Comparison of ENCODE assay signal across 10 cellular contexts in genomic region chr9:105510024-105510423, GRCh38. TPM values are rescaled to one million over a fixed set of nuclear protein-coding genes. Genes with fewer than 3 reads are reported as not detected.
DNase-seq lines count a peak whose midpoint lies in the region; FAIRE-seq and TF ChIP-seq lines count a peak whose summit lies in the region.
"Had no signal": no experiment of that assay in that cellular context is flagged by ENCODE, and none has a peak within 500 bp of the region (broad histone marks: within the 10 kb centered on the region; RNA-seq: fewer than 3 reads in every experiment).

No MANE protein-coding gene starts in this region.

- WGBS in GM23248 (ENCODE audit: low coverage in 1 of 2, low lambda C conversion rate in 2 of 2, missing lambda C conversion rate in 2 of 2), 2 experiments: 25 to 28% methylated on average over 1 of the region's 1 CpG

- no peaks in the 10 kb centered on the region for H3K9me2 ChIP-seq in GM23248 (ENCODE audit: insufficient read depth)

- no peaks in the 10 kb centered on the region for H3K36me3 Mint-ChIP-seq in Calu3 (ENCODE audit: insufficient read depth, unreplicated experiment)

- dilution Hi-C loops in keratinocyte (cut with MboI; ENCODE audit: extremely low pct_ligation_motif_present, low sequenced_read_pairs): no loop called here

- peaks cover 32% of the 10 kb centered on the region for H3F3A ChIP-seq in GM23248 (ENCODE audit: insufficient read depth)

- peaks cover 8% of the 10 kb centered on the region for H3K79me2 ChIP-seq in GM23248 (ENCODE audit: insufficient read depth)
- no peaks in the 10 kb centered on the region for H3K79me2 ChIP-seq in keratinocyte (ENCODE audit: control insufficient read depth, insufficient read depth, low read length)

- FAIRE-seq in keratinocyte (lab: Jason Lieb, UNC) (peak; percentile 29), urothelium cell line (lab: Jason Lieb, UNC) (no peak), kidney (lab: Jason Lieb, UNC) (no peak)

- H3K27ac ChIP-seq in GM23248 (peak overlapping the region; percentile 47), keratinocyte (ENCODE audit: control insufficient read depth, insufficient read depth, low read length) (peak overlapping the region; percentile 32), kidney (ENCODE audit: low read depth in 2 of 2, low read length in 2 of 2) (no peak overlapping the region)
- H3K27ac ChIP-seq: left ventricle myocardium inferior had no signal

- H3K27me3 ChIP-seq in GM23248 (replicated peaks; ENCODE audit: insufficient read depth): no peaks in the 10 kb centered on the region
- H3K27me3 ChIP-seq in keratinocyte (ENCODE audit: control insufficient read depth, extremely low read depth, insufficient read depth, low read length): no peaks in the 10 kb centered on the region

- in situ Hi-C loops in GM13977 (cut with MboI; ENCODE audit: low pct_unique_long_range_greater_than_20kb, low sequenced_read_pairs, unreplicated experiment) (no loop called here), GM23248 (cut with MboI) (no loop called here)

- H4K20me1 ChIP-seq in GM23248 (ENCODE audit: insufficient read depth): no peaks in the 10 kb centered on the region; the same call in 1 of the 2 replicates
- H4K20me1 ChIP-seq in keratinocyte (ENCODE audit: control insufficient read depth, extremely low read depth, insufficient read depth, low read length): no peaks in the 10 kb centered on the region

- H3K4me1 Mint-ChIP-seq in Calu3 (ENCODE audit: low read depth, unreplicated experiment): no peaks in the 10 kb centered on the region

- CTCF ChIA-PET in Calu3 (lab: Charles Lee): no interaction called here

- H3K9me3 ChIP-seq in GM23248 (ENCODE audit: low read depth): no peaks in the 10 kb centered on the region
- H3K9me3 ChIP-seq in keratinocyte (ENCODE audit: control insufficient read depth, low read depth, low read length): no peaks in the 10 kb centered on the region
- H3K9me3 ChIP-seq in kidney (ENCODE audit: control insufficient read depth in 1 of 2, low read length in 2 of 2): no peaks in the 10 kb centered on the region
- H3K9me3 ChIP-seq: left ventricle myocardium inferior had no signal

- DNase-seq in GM13977 (ENCODE audit: low spot score) (peak; percentile 39), GM23248 (peak; percentile 80), HPDE6-E6E7 (ENCODE audit: extremely low spot score) (peak; percentile 9), keratinocyte (ENCODE audit: low read depth, low spot score) (no peak), Calu3 (no peak), urothelium cell line (ENCODE audit: low spot score) (no peak), kidney (no peak)
- DNase-seq in stimulated activated CD4-positive, alpha-beta T cell treated with anti-CD3 and anti-CD28 coated beads, Interleukin-2, amount 100 ng/mL, for 48 hours: no peak
- DNase-seq: anterior cingulate cortex, left ventricle myocardium inferior had no signal

- H3K4me3 ChIP-seq in GM23248 (no peak overlapping the region), keratinocyte (ENCODE audit: control insufficient read depth in 2 of 3, extremely low read depth in 1 of 3, insufficient read depth in 2 of 3, low read depth in 1 of 3, low read length in 3 of 3) (no peak overlapping the region), kidney (ENCODE audit: low read length in 2 of 2) (no peak overlapping the region)
- H3K4me3 ChIP-seq: left ventricle myocardium inferior had no signal

- peaks cover 3% of the 10 kb centered on the region for H3K9me3 Mint-ChIP-seq in Calu3 (ENCODE audit: low read depth, unreplicated experiment)

- H3K36me3 ChIP-seq in GM23248 (ENCODE audit: low read depth) (peaks cover 17% of the 10 kb centered on the region), keratinocyte (ENCODE audit: control insufficient read depth in 2 of 2, extremely low read depth in 1 of 2, insufficient read depth in 2 of 2, low read length in 2 of 2) (peaks cover 0 to 5% of the 10 kb centered on the region in 2 experiments), kidney (ENCODE audit: control insufficient read depth in 1 of 2, insufficient read depth in 2 of 2, low read length in 2 of 2) (peaks cover 0 to 3% of the 10 kb centered on the region in 2 donors)

- H3K4me1 ChIP-seq in GM23248 (ENCODE audit: insufficient read depth): peaks cover 25% of the 10 kb centered on the region
- peaks cover 8% of the 10 kb centered on the region for H3K4me1 ChIP-seq in keratinocyte (ENCODE audit: control insufficient read depth, extremely low read depth, insufficient read depth, low read length)
- no peaks in the 10 kb centered on the region for H3K4me1 ChIP-seq in kidney (ENCODE audit: control insufficient read depth in 1 of 2, insufficient read depth in 1 of 2, low read depth in 1 of 2, low read length in 2 of 2)
- H3K4me1 ChIP-seq: left ventricle myocardium inferior had no signal

- no peak overlapping the region for H3K4me3 Mint-ChIP-seq in Calu3 (ENCODE audit: low read depth, unreplicated experiment)

- no peak overlapping the region for H2AFZ ChIP-seq in GM23248
- H2AFZ ChIP-seq in keratinocyte (ENCODE audit: control insufficient read depth, low read length): no peak overlapping the region

- H3K9ac ChIP-seq in GM23248 (no peak overlapping the region), keratinocyte (ENCODE audit: control insufficient read depth, extremely low read depth, insufficient read depth, low read length) (no peak overlapping the region), kidney (ENCODE audit: low read length in 2 of 2) (no peak overlapping the region)

- no peaks in the 10 kb centered on the region for H3K9me1 ChIP-seq in keratinocyte (ENCODE audit: control insufficient read depth, extremely low read depth, insufficient read depth, low read length)

- no peak overlapping the region for H3K27ac Mint-ChIP-seq in Calu3 (ENCODE audit: unreplicated experiment)

- intact Hi-C loops in Calu3 (cut with micrococcal nuclease; ENCODE audit: unreplicated experiment) (no loop called here), kidney (cut with DNase I) (no loop called here)

- H3K27me3 Mint-ChIP-seq in Calu3 (ENCODE audit: unreplicated experiment): no peaks in the 10 kb centered on the region

- BruUV-seq in Calu3 (replicated peaks; lab: Mats Ljungman, UMichigan): no TSS peak

- TF ChIP-seq CTCF in GM13977 (IDR thresholded peaks at IDR 0.05; ENCODE audit: extremely low read depth, insufficient read depth, missing control alignments) (no peak), keratinocyte (optimal IDR thresholded peaks at IDR 0.05 in 1 of 3, IDR thresholded peaks at IDR 0.05 in 1 of 3, conservative IDR thresholded peaks at IDR 0.05 in 1 of 3; ENCODE audit: extremely low read depth in 1 of 3, insufficient read depth in 2 of 3, low read length in 3 of 3) (no peak), Calu3 (IDR thresholded peaks at IDR 0.05; ENCODE audit: unreplicated experiment) (no peak), kidney (IDR thresholded peaks at IDR 0.05; ENCODE audit: borderline replicate concordance, extremely low read depth, insufficient read depth) (no peak)

- H3K4me2 ChIP-seq in GM23248 (ENCODE audit: unreplicated experiment) (peak overlapping the region; percentile 18), keratinocyte (ENCODE audit: control insufficient read depth, extremely low read depth, insufficient read depth, low read depth, low read length) (no peak overlapping the region)

RNA-seq across cellular contexts. Expression of gene FKTN, which starts 47.9 kb away (rescaled TPM):
- 16.9 and 40.7 TPM in 2 replicates for total RNA-seq in GM23248 (2014; rRNA removed; shearing (Covaris generic))
- polyA plus RNA-seq in GM23248 (2016; fragmentation: Nextera tagmentation; extraction: Ambion mirVana) (13.9 TPM in 2 replicates), keratinocyte (11.0 to 15.9 TPM (median 13.1 TPM) in 3 replicates), kidney (ENCODE audit: insufficient read depth, low read depth, low replicate concordance) (5.9 TPM)
- polyA plus RNA-seq in keratinocyte (2011; ENCODE audit: low read depth): 18.0 TPM
- polyA plus RNA-seq in keratinocyte (2011; cell fraction: cytosol; rRNA removed): 5.2 and 12.0 TPM in 2 replicates
- polyA plus RNA-seq in keratinocyte (2011; cell fraction: nucleus; rRNA removed): 19.5 and 20.9 TPM in 2 replicates
- 6.7 and 10.4 TPM in 2 replicates for polyA plus RNA-seq in keratinocyte (2012; ENCODE audit: low replicate concordance)
- polyA minus RNA-seq in keratinocyte: 8.9 to 21.6 TPM (median 21.3 TPM) in 3 replicates
- 9.8 TPM for polyA minus RNA-seq in keratinocyte (2011; cell fraction: cytosol; rRNA and poly(A)+ RNA removed)
- polyA minus RNA-seq in keratinocyte (2011; cell fraction: nucleus; rRNA and poly(A)+ RNA removed): 17.8 and 33.4 TPM in 2 replicates
- total RNA-seq in Calu3 (2022) (8.6 and 11.8 TPM in 2 replicates), kidney (21.4 TPM)

Comparison
In these comparisons a context has a peak if more than half of its experiments do, and no peak if none do; other contexts are left out.
1. DNase-seq: peak in GM13977 (single experiment), GM23248 (single experiment) and HPDE6-E6E7 (single experiment); none in keratinocyte (single experiment), stimulated activated CD4-positive, alpha-beta T cell treated with anti-CD3 and anti-CD28 coated beads, Interleukin-2, amount 100 ng/mL, for 48 hours (0 of 2), Calu3 (single experiment), urothelium cell line (single experiment) and kidney (single experiment).
2. H3K27ac ChIP-seq: peak in GM23248 (single experiment) and keratinocyte (single experiment); none in kidney (0 of 2).